In genomic region chrX:10011261-10011931, GRCh38 we compare ENCODE assay signal across 10 cellular contexts. TPM values are rescaled to one million over a fixed set of nuclear protein-coding genes. Genes with fewer than 3 reads are reported as not detected.
DNase-seq lines count a peak whose midpoint lies in the region; ATAC-seq and TF ChIP-seq lines count a peak whose summit lies in the region.
"Had no signal": no experiment of that assay in that cellular context is flagged by ENCODE, and none has a peak within 500 bp of the region (broad histone marks: within the 10 kb centered on the region; RNA-seq: fewer than 3 reads in every experiment).

No MANE protein-coding gene starts in this region.

- H3K27me3 ChIP-seq in left ventricle myocardium inferior (ENCODE audit: low read depth) = no peaks in the 10 kb centered on the region
- H3K27me3 ChIP-seq in left lung = no peaks in the 10 kb centered on the region

- H3K4me1 ChIP-seq in left ventricle myocardium inferior = peaks cover 22% of the 10 kb centered on the region
- H3K4me1 ChIP-seq in left lung = peaks cover 0 to 37% of the 10 kb centered on the region in 2 donors

- DNase-seq in left ventricle myocardium inferior = no peak
- DNase-seq in Right ventricle myocardium superior = no peak
- no peak for DNase-seq in activated B cell treated with CpG ODN at 0.5 μM for 24 hours
- peak; percentile 54 for DNase-seq in fibroblast of the aortic adventitia (ENCODE audit: low read depth)
- peak; percentile 11 for DNase-seq in superior temporal gyrus (ENCODE audit: extremely low spot score)
- DNase-seq in left lung = no peak
- DNase-seq: DMS 273 treated with DMSO at 0.1 percent for 48 hours had no signal

- ATAC-seq in Right ventricle myocardium superior (ENCODE audit: poor library complexity) (no peak), activated B cell treated with CpG ODN at 0.5 μM for 24 hours (ENCODE audit: low read depth) (peak; percentile 20), GM18858 (IDR thresholded peaks at IDR 0.05; ENCODE audit: unreplicated experiment) (no peak), HG02759 (IDR thresholded peaks at IDR 0.05; ENCODE audit: unreplicated experiment) (no peak), left lung (no peak)

- H3K4me3 Mint-ChIP-seq in activated B cell treated with CpG ODN at 0.5 μM for 24 hours = peak overlapping the region; percentile 67

- H3K27ac Mint-ChIP-seq in activated B cell treated with CpG ODN at 0.5 μM for 24 hours = peak overlapping the region; percentile 95

- no peaks in the 10 kb centered on the region for H3K36me3 Mint-ChIP-seq in activated B cell treated with CpG ODN at 0.5 μM for 24 hours (ENCODE audit: low read depth)

- POLR2A ChIA-PET in activated B cell treated with CpG ODN at 0.5 μM for 24 hours (lab: Charles Lee) = interaction anchor here (0.7 to 2.7 kb wide), 5 partner anchors 8 to 107 kb away, joined by 3 to 64 read pairs (median 13); no protein-coding TSS in a partner anchor

- CTCF ChIA-PET in activated B cell treated with CpG ODN at 0.5 μM for 24 hours (lab: Charles Lee) = interaction anchor here (0.9 to 2.4 kb wide), 6 partner anchors 13 to 108 kb away, joined by 3 to 17 read pairs (median 5); no protein-coding TSS in a partner anchor

- no peaks in the 10 kb centered on the region for H3K9me3 ChIP-seq in left ventricle myocardium inferior (replicated peaks)
- H3K9me3 ChIP-seq in left lung = no peaks in the 10 kb centered on the region

- no peak for TF ChIP-seq CTCF in left ventricle myocardium inferior (IDR thresholded peaks at IDR 0.05; ENCODE audit: borderline replicate concordance)
- no peak for TF ChIP-seq CTCF in activated B cell treated with CpG ODN at 0.5 μM for 24 hours (IDR thresholded peaks at IDR 0.05)
- TF ChIP-seq CTCF in fibroblast of the aortic adventitia (IDR thresholded peaks at IDR 0.05; ENCODE audit: insufficient read depth, low read length) = no peak
- TF ChIP-seq CTCF in left lung (IDR thresholded peaks at IDR 0.05) = no peak

- H3K27me3 Mint-ChIP-seq in activated B cell treated with CpG ODN at 0.5 μM for 24 hours = no peaks in the 10 kb centered on the region

- intact Hi-C loops in left ventricle myocardium inferior (cut with micrococcal nuclease) = no loop called here
- intact Hi-C loops in Right ventricle myocardium superior (cut with DNase I) = no loop called here
- intact Hi-C loops in activated B cell treated with CpG ODN at 0.5 μM for 24 hours (cut with micrococcal nuclease) = loop anchor here (1.0 to 10.0 kb wide), 5 partner anchors 8 to 667 kb away; no protein-coding TSS in a partner anchor
- intact Hi-C loops in left lung (cut with DNase I) = no loop called here

- no peak overlapping the region for H3K4me3 ChIP-seq in left ventricle myocardium inferior
- no peak overlapping the region for H3K4me3 ChIP-seq in fibroblast of the aortic adventitia (ENCODE audit: low read depth, low read length)
- H3K4me3 ChIP-seq in left lung = no peak overlapping the region

- H3K36me3 ChIP-seq in left ventricle myocardium inferior (no peaks in the 10 kb centered on the region), left lung (no peaks in the 10 kb centered on the region)

- no peaks in the 10 kb centered on the region for H3K9me3 Mint-ChIP-seq in activated B cell treated with CpG ODN at 0.5 μM for 24 hours

- H3K4me1 Mint-ChIP-seq in activated B cell treated with CpG ODN at 0.5 μM for 24 hours = peaks cover 42% of the 10 kb centered on the region

- H3K27ac ChIP-seq in left ventricle myocardium inferior (replicated peaks) = peak overlapping the region; percentile 71
- H3K27ac ChIP-seq in left lung = peak overlapping the region in 1 of 2 donors; percentile 75

RNA-seq across cellular contexts. Expression of gene CLDN34, which starts 44.2 kb away (rescaled TPM):
- total RNA-seq in left ventricle myocardium inferior = not detected
- not detected for total RNA-seq in Right ventricle myocardium superior
- not detected in 2 replicates for total RNA-seq in activated B cell treated with CpG ODN at 0.5 μM for 24 hours
- not detected in 2 replicates for total RNA-seq in fibroblast of the aortic adventitia (ENCODE audit: low replicate concordance)
- under 1 TPM in 1 of 2 donors, not detected in 1; 0.41 TPM for total RNA-seq in left lung
- total RNA-seq: dermis microvascular lymphatic vessel endothelial cell had no signal

Comparison
In these comparisons a context has a peak if more than half of its experiments do, and no peak if none do; other contexts are left out.
1. DNase-seq: peak in fibroblast of the aortic adventitia (single experiment) and superior temporal gyrus (single experiment); none in left ventricle myocardium inferior (single experiment), Right ventricle myocardium superior (single experiment), activated B cell treated with CpG ODN at 0.5 μM for 24 hours (single experiment) and left lung (0 of 2).